ENCODE assay signal across 9 cellular contexts in the genomic region with DNA sequence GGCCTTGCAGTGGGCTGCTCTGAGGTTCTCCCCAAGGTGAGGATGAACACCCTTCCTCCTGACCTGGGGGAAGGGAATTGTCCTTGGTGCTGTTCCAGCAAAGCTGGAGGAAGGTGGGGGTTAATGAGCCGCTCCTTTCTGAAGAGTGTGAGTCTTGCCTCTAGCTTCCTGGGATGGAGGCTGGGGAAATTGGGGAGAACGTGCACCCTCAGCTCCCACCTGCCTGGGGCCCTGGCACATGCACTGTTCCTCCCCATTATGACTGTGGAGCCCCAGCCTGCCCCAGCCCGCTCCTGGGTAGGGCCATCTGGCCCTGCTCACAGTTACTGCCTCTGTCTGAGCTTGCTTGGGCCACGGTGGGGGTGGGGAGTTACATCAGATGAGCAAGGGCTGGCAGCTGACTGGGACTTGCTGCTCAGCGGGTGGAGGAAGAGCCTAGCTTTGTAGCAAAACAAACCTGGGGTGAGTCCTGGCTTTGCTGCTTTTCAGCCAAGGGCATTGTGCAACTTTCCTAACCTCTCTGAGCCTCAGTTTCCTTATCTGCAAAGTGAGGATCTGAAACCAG. TPM values are rescaled to one million over a fixed set of nuclear protein-coding genes. Genes with fewer than 3 reads are reported as not detected.
DNase-seq lines count a peak whose midpoint lies in the region; ATAC-seq and TF ChIP-seq lines count a peak whose summit lies in the region.
"Had no signal": no experiment of that assay in that cellular context is flagged by ENCODE, and none has a peak within 500 bp of the region (broad histone marks: within the 10 kb centered on the region; RNA-seq: fewer than 3 reads in every experiment).

No MANE protein-coding gene starts in this region.

- H3K27me3 ChIP-seq in endodermal cell (ENCODE audit: control insufficient read depth, insufficient read depth, low read length, poor library complexity, severe bottlenecking) (no peaks in the 10 kb centered on the region), muscle layer of colon (ENCODE audit: control insufficient read depth in 1 of 2, insufficient read depth in 2 of 2, low read length in 2 of 2) (no peaks in the 10 kb centered on the region)

- DNase-seq in NCI-H2227 (lab: John Stamatoyannopoulos, UW; ENCODE audit: unreplicated experiment) (peak; percentile 27), NCI-H2227 treated with DMSO at 0.1 percent for 48 hours (lab: John Stamatoyannopoulos, UW) (no peak), NOMO-1 treated with dmso at 0.1 percent for 144 hours (lab: John Stamatoyannopoulos, UW; ENCODE audit: unreplicated experiment) (peak; percentile 17), endodermal cell (peak; percentile 94), SW 1271 (lab: John Stamatoyannopoulos, UW) (no peak)

- no peak overlapping the region for H3K27ac ChIP-seq in endodermal cell (ENCODE audit: low read depth, low read length)
- H3K27ac ChIP-seq in muscle layer of colon (ENCODE audit: low read depth, low read length): peak overlapping the region; percentile 87

- H3K36me3 Mint-ChIP-seq in endodermal cell (ENCODE audit: low read depth): no peaks in the 10 kb centered on the region
- H3K36me3 Mint-ChIP-seq: CD4-positive, CD25-positive, alpha-beta regulatory T cell had no signal

- H3K4me3 ChIP-seq in endodermal cell (ENCODE audit: low read length) (no peak overlapping the region), muscle layer of colon (ENCODE audit: low read depth in 1 of 2, low read length in 2 of 2) (no peak overlapping the region)

- H3K9ac ChIP-seq in endodermal cell (ENCODE audit: extremely low read depth, low read length, poor library complexity, severe bottlenecking) (no peak overlapping the region), muscle layer of colon (ENCODE audit: low read length) (peak overlapping the region; percentile 13)

- H3K4me1 ChIP-seq in endodermal cell (ENCODE audit: control insufficient read depth, insufficient read depth, low read length): peaks cover 12% of the 10 kb centered on the region
- peaks cover 76% of the 10 kb centered on the region for H3K4me1 ChIP-seq in muscle layer of colon (ENCODE audit: insufficient read depth, low read length)

- WGBS in endodermal cell (ENCODE audit: insufficient coverage in 1 of 2, insufficient read length in 1 of 2), 2 experiments: 38 to 51% methylated on average over 4 to 5 of the region's 5 CpGs

- H3K4me3 Mint-ChIP-seq in endodermal cell: peak overlapping the region; percentile 36

- peaks cover 44% of the 10 kb centered on the region for H3K4me1 Mint-ChIP-seq in endodermal cell

- H3K27ac Mint-ChIP-seq in endodermal cell: peak overlapping the region; percentile 52

- H3K27me3 Mint-ChIP-seq in endodermal cell (ENCODE audit: insufficient read depth): peaks cover 12% of the 10 kb centered on the region

- TF ChIP-seq CTCF in endodermal cell (conservative IDR thresholded peaks at IDR 0.05): no peak

- ATAC-seq in GM21723 (IDR thresholded peaks at IDR 0.05; ENCODE audit: unreplicated experiment) (no peak), GM18909 (IDR thresholded peaks at IDR 0.05; ENCODE audit: poor library complexity, unreplicated experiment) (no peak)

- H3K9me3 Mint-ChIP-seq in endodermal cell: no peaks in the 10 kb centered on the region
- H3K9me3 Mint-ChIP-seq: CD4-positive, CD25-positive, alpha-beta regulatory T cell had no signal

- H3K9me3 ChIP-seq in endodermal cell (ENCODE audit: control insufficient read depth, low read length): no peaks in the 10 kb centered on the region
- H3K9me3 ChIP-seq in muscle layer of colon (ENCODE audit: low read length): no peaks in the 10 kb centered on the region

- H3K36me3 ChIP-seq in endodermal cell (ENCODE audit: control insufficient read depth, insufficient read depth, low read length) (no peaks in the 10 kb centered on the region), muscle layer of colon (ENCODE audit: insufficient read depth, low read length) (no peaks in the 10 kb centered on the region)

RNA-seq across cellular contexts. Expression of gene TNS4, which starts 11.1 kb away (rescaled TPM):
- 1 to 10 TPM in 1 of 2 donors, under 1 TPM in 1; 0.89 to 2.5 TPM for total RNA-seq in endodermal cell
- polyA plus RNA-seq in endodermal cell (2013, experiment 1 of 2): 0.07 TPM
- not detected for polyA plus RNA-seq in endodermal cell (2013, experiment 2 of 2)

RNA-seq across cellular contexts. Expression of gene IGFBP4, which starts 47.1 kb away (rescaled TPM):
- total RNA-seq in endodermal cell: 10 to 100 TPM; 58.3 to 69.0 TPM
- 39.9 TPM for polyA plus RNA-seq in endodermal cell (2013, experiment 1 of 2)
- 38.5 TPM for polyA plus RNA-seq in endodermal cell (2013, experiment 2 of 2)

Comparison
In these comparisons a context has a peak if more than half of its experiments do, and no peak if none do; other contexts are left out.
1. DNase-seq: peak in NCI-H2227 (single experiment), NOMO-1 treated with dmso at 0.1 percent for 144 hours (single experiment) and endodermal cell (single experiment); none in NCI-H2227 treated with DMSO at 0.1 percent for 48 hours (single experiment) and SW 1271 (0 of 2).